In genomic region chr10:26199841-26200240, GRCh38 we compare ENCODE assay signal across 19 cellular contexts. TPM values are rescaled to one million over a fixed set of nuclear protein-coding genes. Genes with fewer than 3 reads are reported as not detected.
"Had no signal": no experiment of that assay in that cellular context is flagged by ENCODE, and none has a peak within 500 bp of the region (broad histone marks: within the 10 kb centered on the region; RNA-seq: fewer than 3 reads in every experiment).

No MANE protein-coding gene starts in this region.

- H3K27me3 ChIP-seq: ascending aorta, breast epithelium, foreskin keratinocyte, right lobe of liver, testis, upper lobe of left lung had no signal

- H3K27ac ChIP-seq: ascending aorta, breast epithelium, foreskin keratinocyte, lower lobe of right lung, prostate gland, right lobe of liver, testis, upper lobe of left lung had no signal

- DNase-seq: activated CD4-positive, alpha-beta T cell treated with anti-CD3 and anti-CD28 coated beads, Interleukin-2, amount 50 U/mL, for 1 hour; activated naive CD4-positive, alpha-beta T cell treated with anti-CD3 and anti-CD28 coated beads, Interleukin-2, amount 10 ng/mL, durations not matched to agents 7 days and 5 days; cerebellar nuclear complex; effector memory CD4-positive, alpha-beta T cell; foreskin keratinocyte; immature natural killer cell; left cardiac atrium; lower lobe of right lung; midbrain; right lobe of liver; stimulated activated naive CD8-positive, alpha-beta T cell treated with anti-CD3 and anti-CD28 coated beads, Interleukin-15, amount 100 ng/mL, for 72 hours; testis; upper lobe of left lung had no signal

- H3K4me1 ChIP-seq: ascending aorta, breast epithelium, foreskin keratinocyte, lower lobe of right lung, prostate gland, right lobe of liver, testis, upper lobe of left lung had no signal

- H3K36me3 ChIP-seq: ascending aorta, breast epithelium, lower lobe of right lung, prostate gland, right lobe of liver, upper lobe of left lung had no signal

- H3K4me3 ChIP-seq: ascending aorta, breast epithelium, lower lobe of right lung, prostate gland, right lobe of liver, testis, upper lobe of left lung had no signal

- ATAC-seq: foreskin keratinocyte; left cardiac atrium; lower lobe of right lung; right lobe of liver; stimulated activated naive CD8-positive, alpha-beta T cell treated with anti-CD3 and anti-CD28 coated beads, Interleukin-15, amount 100 ng/mL, for 72 hours had no signal

- H3K9me3 ChIP-seq: ascending aorta, breast epithelium, lower lobe of right lung, prostate gland, right lobe of liver, testis, upper lobe of left lung had no signal

RNA-seq across cellular contexts. Expression of gene GAD2, which starts 16.7 kb away (rescaled TPM):
- total RNA-seq: activated T-helper 2 cell treated with anti-CD3 and anti-CD28 coated beads, Interferon-gamma antibody, Interleukin-2, Interleukin-4, amounts not matched to agents 10 μg/mL and 5 μg/mL and 100 μg/mL, durations not matched to agents 14 hours and 24 hours and 36 hours; ascending aorta; breast epithelium; foreskin keratinocyte; left cardiac atrium; lower lobe of right lung; myocyte; omental fat pad; right lobe of liver; upper lobe of left lung had no signal
